Comparison of ENCODE assay signal across 1 cellular context in the genomic region with DNA sequence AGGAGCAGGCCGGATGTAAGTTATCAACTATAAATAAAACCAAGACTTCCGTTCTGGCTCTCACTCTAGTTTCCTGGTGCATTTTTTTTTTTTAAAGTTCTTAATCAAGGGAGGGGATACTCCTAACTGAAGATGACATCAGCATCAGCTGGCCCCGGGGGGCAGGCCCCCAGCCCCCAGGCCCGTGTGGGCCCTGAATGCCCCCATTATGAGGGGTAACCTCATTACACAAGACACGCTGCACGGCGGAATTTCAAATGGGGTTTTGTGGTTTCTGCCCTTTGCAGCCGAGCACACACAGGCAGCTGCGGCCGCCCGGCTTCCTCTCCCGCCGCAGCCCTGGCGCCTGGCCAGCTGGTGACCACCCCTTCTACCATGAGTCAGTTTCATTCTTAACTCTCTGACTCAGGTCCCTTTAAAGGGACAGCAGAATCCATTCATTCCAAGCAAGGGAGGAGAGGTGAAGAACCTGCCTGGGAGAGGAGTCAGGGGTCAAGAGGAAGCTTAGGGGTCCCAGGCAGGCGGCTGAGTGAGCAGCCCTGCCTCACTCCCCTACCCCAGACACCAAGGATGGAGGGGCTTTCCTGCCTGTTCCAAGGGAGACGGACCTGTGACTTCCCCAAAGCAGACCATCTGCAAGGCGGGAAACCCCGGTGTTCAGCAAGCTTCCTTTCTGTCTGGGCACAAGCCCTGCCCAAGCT.
TF ChIP-seq lines count a peak whose summit lies in the region.

No MANE protein-coding gene starts in this region.

TF ChIP-seq in IMR-90, 13 proteins besides CTCF, POLR2A, EP300 and RAD21 (continued from another document):
- TF ChIP-seq, protein P1, sequence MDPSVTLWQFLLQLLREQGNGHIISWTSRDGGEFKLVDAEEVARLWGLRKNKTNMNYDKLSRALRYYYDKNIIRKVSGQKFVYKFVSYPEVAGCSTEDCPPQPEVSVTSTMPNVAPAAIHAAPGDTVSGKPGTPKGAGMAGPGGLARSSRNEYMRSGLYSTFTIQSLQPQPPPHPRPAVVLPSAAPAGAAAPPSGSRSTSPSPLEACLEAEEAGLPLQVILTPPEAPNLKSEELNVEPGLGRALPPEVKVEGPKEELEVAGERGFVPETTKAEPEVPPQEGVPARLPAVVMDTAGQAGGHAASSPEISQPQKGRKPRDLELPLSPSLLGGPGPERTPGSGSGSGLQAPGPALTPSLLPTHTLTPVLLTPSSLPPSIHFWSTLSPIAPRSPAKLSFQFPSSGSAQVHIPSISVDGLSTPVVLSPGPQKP (IDR thresholded peaks at IDR 0.05; ENCODE audit: borderline replicate concordance, low read depth, low read length) = no peak
- TF ChIP-seq FOS (IDR thresholded peaks at IDR 0.05; ENCODE audit: low read depth, low read length) (peak; percentile 79), BHLHE40 (IDR thresholded peaks at IDR 0.05; ENCODE audit: low read depth, low read length) (peak; percentile 95), CHD1 (IDR thresholded peaks at IDR 0.05; ENCODE audit: low read depth, low read length) (no peak), NFE2L2 (IDR thresholded peaks at IDR 0.05; ENCODE audit: low read depth, low read length) (peak; percentile 61), SMC3 (IDR thresholded peaks at IDR 0.05; ENCODE audit: low read depth, low read length) (peak; percentile 18; the same call in 1 of the 2 replicates), MXI1 (IDR thresholded peaks at IDR 0.05; ENCODE audit: borderline replicate concordance, low read depth, low read length) (no peak), MAZ (IDR thresholded peaks at IDR 0.05; ENCODE audit: borderline replicate concordance, low read depth, low read length) (peak; percentile 98), MAFK (IDR thresholded peaks at IDR 0.05; ENCODE audit: low read depth, low read length) (peak; percentile 15; the same call in 1 of the 2 replicates)
- TF ChIP-seq, protein P2, sequence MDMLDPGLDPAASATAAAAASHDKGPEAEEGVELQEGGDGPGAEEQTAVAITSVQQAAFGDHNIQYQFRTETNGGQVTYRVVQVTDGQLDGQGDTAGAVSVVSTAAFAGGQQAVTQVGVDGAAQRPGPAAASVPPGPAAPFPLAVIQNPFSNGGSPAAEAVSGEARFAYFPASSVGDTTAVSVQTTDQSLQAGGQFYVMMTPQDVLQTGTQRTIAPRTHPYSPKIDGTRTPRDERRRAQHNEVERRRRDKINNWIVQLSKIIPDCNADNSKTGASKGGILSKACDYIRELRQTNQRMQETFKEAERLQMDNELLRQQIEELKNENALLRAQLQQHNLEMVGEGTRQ (IDR thresholded peaks at IDR 0.05; ENCODE audit: low read depth, low read length) = peak; percentile 57
